In the genomic region with DNA sequence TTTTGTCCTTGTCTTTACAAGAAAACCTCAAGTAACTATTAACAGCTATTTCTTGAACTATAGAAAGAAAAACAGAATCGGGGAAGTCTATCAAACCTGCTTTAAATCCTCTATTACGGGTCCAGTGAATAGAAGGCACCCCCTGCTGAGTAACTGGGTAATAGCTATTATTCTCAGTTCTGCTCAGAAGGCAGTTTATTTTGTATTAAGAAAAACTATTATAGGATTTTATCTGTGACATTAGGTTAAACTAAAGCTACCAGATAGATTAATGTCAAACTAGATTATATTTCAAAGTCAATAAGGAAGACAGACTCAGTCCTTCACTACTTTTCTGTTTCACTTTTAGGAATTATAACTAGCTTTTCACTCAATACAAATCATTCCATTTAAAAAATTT, we compare ENCODE assay signal across 13 cellular contexts.
A peak's percentile ranks its signal among the peaks of the same experiment; 100 is the strongest.
DNase-seq lines count a peak whose midpoint lies in the region; ATAC-seq and TF ChIP-seq lines count a peak whose summit lies in the region.
"Had no signal": no experiment of that assay in that cellular context is flagged by ENCODE, and none has a peak within 500 bp of the region (broad histone marks: within the 10 kb centered on the region; RNA-seq: fewer than 3 reads in every experiment).

No MANE protein-coding gene starts in this region.

- ATAC-seq in HG02884 (IDR thresholded peaks at IDR 0.05; ENCODE audit: unreplicated experiment): peak; percentile 53
- no peak for ATAC-seq in GM18520 (IDR thresholded peaks at IDR 0.05; ENCODE audit: unreplicated experiment)
- no peak for ATAC-seq in activated CD4-positive, CD25-positive, alpha-beta regulatory T cell treated with anti-CD3 and anti-CD28 coated beads, Interleukin-2, amount 50 U/mL, for 24 hours
- ATAC-seq: activated T-cell treated with anti-CD3 and anti-CD28 coated beads, Interleukin-2, amount 50 U/mL, for 4 hours had no signal

- H3K27ac Mint-ChIP-seq in mesothelial cell of epicardium: peak overlapping the region; percentile 78

- CTCF ChIA-PET in AG04450 (lab: Charles Lee): interaction anchor here (0.6 to 5.0 kb wide), 16 partner anchors 18 to 234 kb away, joined by 3 to 35 read pairs (median 4); no protein-coding TSS in a partner anchor

- H3K9me3 Mint-ChIP-seq in mesothelial cell of epicardium: no peaks in the 10 kb centered on the region
- H3K9me3 Mint-ChIP-seq: activated T-cell treated with anti-CD3 and anti-CD28 coated beads, Interleukin-2, amount 50 U/mL, for 4 hours had no signal

- no peaks in the 10 kb centered on the region for H3K27me3 Mint-ChIP-seq in mesothelial cell of epicardium (ENCODE audit: low read depth)

- DNase-seq in AG04450 (ENCODE audit: low read depth, low spot score) (no peak), cardiac fibroblast (ENCODE audit: low read depth in 2 of 2) (peak; percentile 33 to 36), mesothelial cell of epicardium (ENCODE audit: low spot score in 2 of 2, unreplicated experiment in 2 of 2) (no peak), anterior cingulate cortex (lab: John Stamatoyannopoulos, UW) (no peak), A172 (ENCODE audit: low spot score) (no peak)
- DNase-seq: activated T-cell treated with anti-CD3 and anti-CD28 coated beads, Interleukin-2, amount 50 U/mL, for 4 hours; DND-41; SHP77 treated with DMSO at 0.1 percent for 48 hours; spleen; upper lobe of left lung had no signal

- TF ChIP-seq CTCF in AG04450 (IDR thresholded peaks at IDR 0.05; ENCODE audit: low read depth, low read length) (peak; percentile 47), cardiac fibroblast (IDR thresholded peaks at IDR 0.05; ENCODE audit: low read depth, low read length) (peak; percentile 23), mesothelial cell of epicardium (IDR thresholded peaks at IDR 0.05; ENCODE audit: unreplicated experiment) (no peak)

- peaks cover 68% of the 10 kb centered on the region for H3K4me1 Mint-ChIP-seq in mesothelial cell of epicardium

- POLR2A ChIA-PET in AG04450 (lab: Yijun Ruan, JAX): no interaction called here

- no peak overlapping the region for H3K27ac ChIP-seq in AG04450 (ENCODE audit: low read depth, low read length)
- H3K27ac ChIP-seq: spleen had no signal

- no peak overlapping the region for H3K4me3 ChIP-seq in AG04450 (ENCODE audit: low read depth, low read length)
- no peak overlapping the region for H3K4me3 ChIP-seq in cardiac fibroblast (replicated peaks in 1 of 2; ENCODE audit: low read depth in 2 of 2, low read length in 2 of 2)
- H3K4me3 ChIP-seq: spleen, upper lobe of left lung had no signal

- H3K36me3 Mint-ChIP-seq in mesothelial cell of epicardium: peaks cover 9% of the 10 kb centered on the region

- no peaks in the 10 kb centered on the region for H3K27me3 ChIP-seq in AG04450 (ENCODE audit: control insufficient read depth, insufficient read depth, low read length)
- H3K27me3 ChIP-seq: spleen, upper lobe of left lung had no signal

- no peaks in the 10 kb centered on the region for H3K9me3 ChIP-seq in AG04450 (ENCODE audit: control insufficient read depth, insufficient read depth, low read length)
- H3K9me3 ChIP-seq: spleen, upper lobe of left lung had no signal

- no peak overlapping the region for H3K4me3 Mint-ChIP-seq in mesothelial cell of epicardium
- H3K4me3 Mint-ChIP-seq: activated T-cell treated with anti-CD3 and anti-CD28 coated beads, Interleukin-2, amount 50 U/mL, for 4 hours had no signal

Comparison
In these comparisons a context has a peak if more than half of its experiments do, and no peak if none do; other contexts are left out.
1. DNase-seq: peak in cardiac fibroblast (2 of 2); none in AG04450 (single experiment), mesothelial cell of epicardium (0 of 2), anterior cingulate cortex (0 of 58) and A172 (single experiment).